In genomic region chr15:69213786-69214185, GRCh38 we compare ENCODE assay signal across 1 cellular context.
TF ChIP-seq lines count a peak whose summit lies in the region.

No MANE protein-coding gene starts in this region.

TF ChIP-seq in HCT116, 20 proteins besides CTCF, POLR2A, EP300 and RAD21:
- TF ChIP-seq FOSL1 (IDR thresholded peaks at IDR 0.05; ENCODE audit: low read depth) (no peak), REST (IDR thresholded peaks at IDR 0.05; ENCODE audit: low read depth) (no peak), JUND (IDR thresholded peaks at IDR 0.05) (no peak), ZNF274 (IDR thresholded peaks at IDR 0.05; ENCODE audit: low read depth, low read length) (no peak), SIN3A (IDR thresholded peaks at IDR 0.05; ENCODE audit: low read depth) (no peak), EGR1 (IDR thresholded peaks at IDR 0.05; ENCODE audit: low read depth) (no peak), CEBPB (IDR thresholded peaks at IDR 0.05; ENCODE audit: low read depth) (no peak), ZBTB33 (IDR thresholded peaks at IDR 0.05; ENCODE audit: extremely low read depth, insufficient replicate concordance, low read length) (no peak), ATF3 (IDR thresholded peaks at IDR 0.05) (no peak), YY1 (IDR thresholded peaks at IDR 0.05; ENCODE audit: extremely low read depth, insufficient replicate concordance, low read depth, low read length) (no peak), EZH2 (IDR thresholded peaks at IDR 0.05) (no peak), EZH2phosphoT487 (IDR thresholded peaks at IDR 0.05; ENCODE audit: borderline replicate concordance) (no peak), SRF (IDR thresholded peaks at IDR 0.05; ENCODE audit: low read depth) (no peak), TCF7L2 (IDR thresholded peaks at IDR 0.05; ENCODE audit: borderline replicate concordance, extremely low read depth, insufficient read depth, insufficient read length) (no peak)
